17 cellular contexts compared by ENCODE assay signal in the genomic region with DNA sequence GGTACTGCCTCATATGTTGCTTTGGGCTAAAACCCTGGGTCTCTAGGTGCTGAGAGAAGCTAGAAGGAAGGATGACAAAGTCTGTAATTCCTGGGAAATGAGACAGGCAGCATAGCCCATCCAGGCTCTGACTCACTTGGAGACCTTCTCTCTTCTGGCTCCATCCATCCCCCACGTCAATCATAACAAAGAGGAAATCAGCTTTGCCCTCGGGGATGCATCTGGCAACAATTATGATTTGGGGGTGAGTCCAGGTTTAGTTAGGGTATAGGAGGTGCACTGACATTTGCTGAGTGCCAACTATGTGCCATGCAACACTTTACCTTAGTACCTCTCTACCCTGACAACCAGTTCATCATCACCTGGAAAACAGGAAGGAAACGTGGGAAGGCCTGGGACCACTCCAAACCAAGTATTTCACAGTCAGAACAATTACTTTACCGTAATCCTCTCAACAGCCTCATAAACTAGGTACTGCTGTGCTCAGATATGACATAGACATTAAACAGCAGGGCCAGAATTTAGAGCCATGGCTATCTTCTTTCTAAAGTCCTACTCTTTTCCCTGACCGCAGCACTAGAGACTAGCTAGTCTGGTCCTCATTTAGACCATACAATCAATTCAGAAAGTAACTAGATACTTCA. TPM values are rescaled to one million over a fixed set of nuclear protein-coding genes. Genes with fewer than 3 reads are reported as not detected.
DNase-seq lines count a peak whose midpoint lies in the region; ATAC-seq and TF ChIP-seq lines count a peak whose summit lies in the region.
"Had no signal": no experiment of that assay in that cellular context is flagged by ENCODE, and none has a peak within 500 bp of the region (broad histone marks: within the 10 kb centered on the region; RNA-seq: fewer than 3 reads in every experiment).

No MANE protein-coding gene starts in this region.

- H3K9me3 Mint-ChIP-seq in activated CD8-positive, alpha-beta T cell treated with anti-CD3 and anti-CD28 coated beads, Interleukin-2, amount 10 ng/mL, durations not matched to agents 7 days and 5 days (ENCODE audit: insufficient read depth) = peaks cover 19% of the 10 kb centered on the region
- peaks cover 5% of the 10 kb centered on the region for H3K9me3 Mint-ChIP-seq in activated CD8-positive, alpha-beta T cell treated with anti-CD3 and anti-CD28 coated beads for 36 hours
- H3K9me3 Mint-ChIP-seq in stimulated activated effector memory CD8-positive, alpha-beta T cell treated with anti-CD3 and anti-CD28 coated beads, Interleukin-12 subunit alpha, Interleukin-12 subunit beta, amount 100 ng/mL, for 72 hours = no peaks in the 10 kb centered on the region
- H3K9me3 Mint-ChIP-seq: activated B cell treated with CpG ODN at 0.5 μM for 24 hours had no signal

- H3K36me3 Mint-ChIP-seq in activated CD8-positive, alpha-beta T cell treated with anti-CD3 and anti-CD28 coated beads, Interleukin-2, amount 10 ng/mL, durations not matched to agents 7 days and 5 days (ENCODE audit: low read depth) = peaks cover 56% of the 10 kb centered on the region
- H3K36me3 Mint-ChIP-seq in activated CD8-positive, alpha-beta T cell treated with anti-CD3 and anti-CD28 coated beads for 36 hours (ENCODE audit: low read depth) = no peaks in the 10 kb centered on the region
- H3K36me3 Mint-ChIP-seq in stimulated activated effector memory CD8-positive, alpha-beta T cell treated with anti-CD3 and anti-CD28 coated beads, Interleukin-12 subunit alpha, Interleukin-12 subunit beta, amount 100 ng/mL, for 72 hours = peaks cover 9% of the 10 kb centered on the region

- ATAC-seq in activated CD8-positive, alpha-beta T cell treated with anti-CD3 and anti-CD28 coated beads, Interleukin-2, amount 10 ng/mL, durations not matched to agents 7 days and 5 days = no peak
- ATAC-seq in activated CD8-positive, alpha-beta T cell treated with anti-CD3 and anti-CD28 coated beads for 36 hours = no peak
- ATAC-seq in stimulated activated effector memory CD8-positive, alpha-beta T cell treated with anti-CD3 and anti-CD28 coated beads, Interleukin-12 subunit alpha, Interleukin-12 subunit beta, amount 100 ng/mL, for 72 hours = no peak

- intact Hi-C loops in activated CD8-positive, alpha-beta T cell treated with anti-CD3 and anti-CD28 coated beads for 36 hours (cut with micrococcal nuclease) = loop anchor here (5.0 kb wide), 2 partner anchors 36 to 39 kb away; partner anchors contain the start of gene GZMA

- CTCF ChIA-PET in activated CD8-positive, alpha-beta T cell treated with anti-CD3 and anti-CD28 coated beads, Interleukin-2, amount 10 ng/mL, durations not matched to agents 7 days and 5 days (lab: Charles Lee) = interaction anchor here (2.3 to 4.0 kb wide), 5 partner anchors 8 to 157 kb away, joined by 7 to 34 read pairs (median 17); no protein-coding TSS in a partner anchor
- CTCF ChIA-PET in activated CD8-positive, alpha-beta T cell treated with anti-CD3 and anti-CD28 coated beads for 36 hours (lab: Charles Lee) = interaction anchor here (1.1 to 3.6 kb wide), 2 partner anchors 33 to 119 kb away, joined by 3 to 23 read pairs; no protein-coding TSS in a partner anchor

- H3K27me3 Mint-ChIP-seq in activated CD8-positive, alpha-beta T cell treated with anti-CD3 and anti-CD28 coated beads, Interleukin-2, amount 10 ng/mL, durations not matched to agents 7 days and 5 days (ENCODE audit: low read depth) = peaks cover 2% of the 10 kb centered on the region
- H3K27me3 Mint-ChIP-seq in activated CD8-positive, alpha-beta T cell treated with anti-CD3 and anti-CD28 coated beads for 36 hours = peaks cover 2% of the 10 kb centered on the region

- H3K4me1 Mint-ChIP-seq in activated CD8-positive, alpha-beta T cell treated with anti-CD3 and anti-CD28 coated beads, Interleukin-2, amount 10 ng/mL, durations not matched to agents 7 days and 5 days (ENCODE audit: low read depth) = peaks cover 81% of the 10 kb centered on the region
- peaks cover 63% of the 10 kb centered on the region for H3K4me1 Mint-ChIP-seq in activated CD8-positive, alpha-beta T cell treated with anti-CD3 and anti-CD28 coated beads for 36 hours (ENCODE audit: low read depth)
- H3K4me1 Mint-ChIP-seq in stimulated activated effector memory CD8-positive, alpha-beta T cell treated with anti-CD3 and anti-CD28 coated beads, Interleukin-12 subunit alpha, Interleukin-12 subunit beta, amount 100 ng/mL, for 72 hours = peaks cover 76% of the 10 kb centered on the region
- H3K4me1 Mint-ChIP-seq: activated B cell treated with CpG ODN at 0.5 μM for 24 hours had no signal

- no peak for DNase-seq in activated CD8-positive, alpha-beta T cell treated with anti-CD3 and anti-CD28 coated beads, Interleukin-2, amount 10 ng/mL, durations not matched to agents 7 days and 5 days
- no peak for DNase-seq in activated CD8-positive, alpha-beta T cell treated with anti-CD3 and anti-CD28 coated beads for 36 hours
- DNase-seq in M059J (ENCODE audit: low read depth) (peak; percentile 83), dermis blood vessel endothelial cell (peak; percentile 68), ACHN (no peak), middle frontal gyrus (ENCODE audit: extremely low spot score, low spot score) (no peak), G401 (ENCODE audit: low spot score) (no peak)
- DNase-seq in stimulated activated effector memory CD8-positive, alpha-beta T cell treated with anti-CD3 and anti-CD28 coated beads, Interleukin-12 subunit alpha, Interleukin-12 subunit beta, amount 100 ng/mL, for 72 hours (ENCODE audit: low spot score in 2 of 2) = no peak
- DNase-seq: activated B cell treated with CpG ODN at 0.5 μM for 24 hours; activated T-cell treated with anti-CD3 and anti-CD28 coated beads, Interleukin-2, amount 50 U/mL, for 48 hours; AML-193; KBM-7; mesenchymal stem cell; NCI-H1694 treated with DMSO at 0.1 percent for 48 hours; NCI-H82; uterus had no signal

- H3K27ac Mint-ChIP-seq in activated CD8-positive, alpha-beta T cell treated with anti-CD3 and anti-CD28 coated beads, Interleukin-2, amount 10 ng/mL, durations not matched to agents 7 days and 5 days = peak overlapping the region; percentile 50
- H3K27ac Mint-ChIP-seq in activated CD8-positive, alpha-beta T cell treated with anti-CD3 and anti-CD28 coated beads for 36 hours = no peak overlapping the region
- H3K27ac Mint-ChIP-seq in stimulated activated effector memory CD8-positive, alpha-beta T cell treated with anti-CD3 and anti-CD28 coated beads, Interleukin-12 subunit alpha, Interleukin-12 subunit beta, amount 100 ng/mL, for 72 hours = peak overlapping the region; percentile 95
- H3K27ac Mint-ChIP-seq: activated B cell treated with CpG ODN at 0.5 μM for 24 hours had no signal

- H3K4me3 Mint-ChIP-seq in activated CD8-positive, alpha-beta T cell treated with anti-CD3 and anti-CD28 coated beads, Interleukin-2, amount 10 ng/mL, durations not matched to agents 7 days and 5 days = no peak overlapping the region
- H3K4me3 Mint-ChIP-seq in activated CD8-positive, alpha-beta T cell treated with anti-CD3 and anti-CD28 coated beads for 36 hours = no peak overlapping the region
- peak overlapping the region; percentile 79 for H3K4me3 Mint-ChIP-seq in stimulated activated effector memory CD8-positive, alpha-beta T cell treated with anti-CD3 and anti-CD28 coated beads, Interleukin-12 subunit alpha, Interleukin-12 subunit beta, amount 100 ng/mL, for 72 hours
- H3K4me3 Mint-ChIP-seq: activated B cell treated with CpG ODN at 0.5 μM for 24 hours had no signal

- no peak for TF ChIP-seq CTCF in activated CD8-positive, alpha-beta T cell treated with anti-CD3 and anti-CD28 coated beads for 36 hours (IDR thresholded peaks at IDR 0.05)

- POLR2A ChIA-PET in activated CD8-positive, alpha-beta T cell treated with anti-CD3 and anti-CD28 coated beads, Interleukin-2, amount 10 ng/mL, durations not matched to agents 7 days and 5 days (lab: Charles Lee) = no interaction called here
- POLR2A ChIA-PET in activated CD8-positive, alpha-beta T cell treated with anti-CD3 and anti-CD28 coated beads for 36 hours (lab: Charles Lee) = no interaction called here

- in situ Hi-C loops in ACHN (cut with HindIII; ENCODE audit: low pct_ligation_motif_present, low pct_unique_long_range_greater_than_20kb, low sequenced_read_pairs) (no loop called here), G401 (cut with HindIII; ENCODE audit: low sequenced_read_pairs) (no loop called here)

RNA-seq across cellular contexts. Expression of gene GZMA, which starts 39.1 kb away (rescaled TPM):
- 100 to 1,000 TPM; 356 to 365 TPM for total RNA-seq in activated CD8-positive, alpha-beta T cell treated with anti-CD3 and anti-CD28 coated beads, Interleukin-2, amount 10 ng/mL, durations not matched to agents 7 days and 5 days
- 10 to 100 TPM; 17.8 to 18.2 TPM for total RNA-seq in activated CD8-positive, alpha-beta T cell treated with anti-CD3 and anti-CD28 coated beads for 36 hours
- total RNA-seq in M059J (2014; rRNA removed; shearing (Covaris generic)) = not detected in 2 replicates
- not detected in 2 replicates for total RNA-seq in dermis blood vessel endothelial cell
- not detected in 2 replicates for total RNA-seq in G401 (2014; rRNA removed; shearing (Covaris generic))
- total RNA-seq: activated B cell treated with CpG ODN at 0.5 μM for 24 hours, epithelial cell of proximal tubule had no signal

RNA-seq across cellular contexts. Expression of gene GZMK, which starts 39.3 kb away (rescaled TPM):
- total RNA-seq in activated CD8-positive, alpha-beta T cell treated with anti-CD3 and anti-CD28 coated beads, Interleukin-2, amount 10 ng/mL, durations not matched to agents 7 days and 5 days = 1 to 10 TPM; 2.4 to 2.9 TPM
- total RNA-seq in activated CD8-positive, alpha-beta T cell treated with anti-CD3 and anti-CD28 coated beads for 36 hours = 1 to 10 TPM; 5.2 to 6.2 TPM
- not detected in 2 replicates for total RNA-seq in M059J (2014; rRNA removed; shearing (Covaris generic))
- total RNA-seq in dermis blood vessel endothelial cell = not detected in 2 replicates
- total RNA-seq in G401 (2014; rRNA removed; shearing (Covaris generic)) = not detected in 2 replicates
- total RNA-seq: activated B cell treated with CpG ODN at 0.5 μM for 24 hours, epithelial cell of proximal tubule had no signal

Comparison
In these comparisons a context has a peak if more than half of its experiments do, and no peak if none do; other contexts are left out.
1. DNase-seq: peak in M059J (single experiment) and dermis blood vessel endothelial cell (single experiment); none in activated CD8-positive, alpha-beta T cell treated with anti-CD3 and anti-CD28 coated beads, Interleukin-2, amount 10 ng/mL, durations not matched to agents 7 days and 5 days (single experiment), activated CD8-positive, alpha-beta T cell treated with anti-CD3 and anti-CD28 coated beads for 36 hours (single experiment), stimulated activated effector memory CD8-positive, alpha-beta T cell treated with anti-CD3 and anti-CD28 coated beads, Interleukin-12 subunit alpha, Interleukin-12 subunit beta, amount 100 ng/mL, for 72 hours (0 of 2), ACHN (single experiment), middle frontal gyrus (single experiment) and G401 (single experiment).
2. RNA of gene GZMA, which starts 39.1 kb away (total RNA-seq): 356 to 365 TPM in activated CD8-positive, alpha-beta T cell treated with anti-CD3 and anti-CD28 coated beads, Interleukin-2, amount 10 ng/mL, durations not matched to agents 7 days and 5 days and 17.8 to 18.2 TPM in activated CD8-positive, alpha-beta T cell treated with anti-CD3 and anti-CD28 coated beads for 36 hours; not detected in M059J, not detected in dermis blood vessel endothelial cell and not detected in G401; every median in the first group is over 10 times any median in the second.